Comparison of ENCODE assay signal across 15 cellular contexts in genomic region chr15:70165811-70166284, GRCh38.
DNase-seq lines count a peak whose midpoint lies in the region; ATAC-seq, FAIRE-seq and TF ChIP-seq lines count a peak whose summit lies in the region.
"Had no signal": no experiment of that assay in that cellular context is flagged by ENCODE, and none has a peak within 500 bp of the region (broad histone marks: within the 10 kb centered on the region; RNA-seq: fewer than 3 reads in every experiment).

No MANE protein-coding gene starts in this region.

- H2BK12ac ChIP-seq in mesenchymal stem cell (ENCODE audit: low read length in 2 of 2): peak overlapping the region; percentile 6 to 27

- FAIRE-seq in endothelial cell of umbilical vein (lab: Jason Lieb, UNC): no peak
- FAIRE-seq: HTR-8/SVneo had no signal

- H3K4me1 ChIP-seq in endothelial cell of umbilical vein (ENCODE audit: control insufficient read depth, extremely low read depth, insufficient read depth, low read length): no peaks in the 10 kb centered on the region
- peaks cover 15% of the 10 kb centered on the region for H3K4me1 ChIP-seq in mesenchymal stem cell (ENCODE audit: control insufficient read depth, insufficient read depth, low read depth, low read length)
- peaks cover 39% of the 10 kb centered on the region for H3K4me1 ChIP-seq in stomach smooth muscle (ENCODE audit: control insufficient read depth, insufficient read depth, low read length)

- H3K27ac Mint-ChIP-seq in activated CD4-positive, alpha-beta T cell treated with anti-CD3 and anti-CD28 coated beads, Interleukin-2, amount 10 ng/mL, durations not matched to agents 7 days and 5 days: no peak overlapping the region
- H3K27ac Mint-ChIP-seq: activated CD8-positive, alpha-beta T cell treated with anti-CD3 and anti-CD28 coated beads for 36 hours; activated naive CD4-positive, alpha-beta T cell treated with anti-CD3 and anti-CD28 coated beads, Interleukin-2, amount 50 U/mL, for 24 hours; CD4-positive, alpha-beta T cell; stimulated activated effector memory CD8-positive, alpha-beta T cell treated with anti-CD3 and anti-CD28 coated beads, Interleukin-12 subunit alpha, Interleukin-12 subunit beta, amount 100 ng/mL, for 72 hours had no signal

- no peak overlapping the region for H4K8ac ChIP-seq in mesenchymal stem cell (ENCODE audit: low read length)

- no peak for TF ChIP-seq POLR2A in endothelial cell of umbilical vein (IDR thresholded peaks at IDR 0.05; ENCODE audit: low read depth, low read length)

- H3K4me3 Mint-ChIP-seq in activated CD4-positive, alpha-beta T cell treated with anti-CD3 and anti-CD28 coated beads, Interleukin-2, amount 10 ng/mL, durations not matched to agents 7 days and 5 days: no peak overlapping the region
- H3K4me3 Mint-ChIP-seq: activated CD8-positive, alpha-beta T cell treated with anti-CD3 and anti-CD28 coated beads for 36 hours; activated naive CD4-positive, alpha-beta T cell treated with anti-CD3 and anti-CD28 coated beads, Interleukin-2, amount 50 U/mL, for 24 hours; CD4-positive, alpha-beta T cell; stimulated activated effector memory CD8-positive, alpha-beta T cell treated with anti-CD3 and anti-CD28 coated beads, Interleukin-12 subunit alpha, Interleukin-12 subunit beta, amount 100 ng/mL, for 72 hours had no signal

- no peak overlapping the region for H3K14ac ChIP-seq in mesenchymal stem cell (ENCODE audit: low read length in 2 of 2)

- no peaks in the 10 kb centered on the region for H3K4me1 Mint-ChIP-seq in activated CD4-positive, alpha-beta T cell treated with anti-CD3 and anti-CD28 coated beads, Interleukin-2, amount 10 ng/mL, durations not matched to agents 7 days and 5 days
- H3K4me1 Mint-ChIP-seq: activated naive CD4-positive, alpha-beta T cell treated with anti-CD3 and anti-CD28 coated beads, Interleukin-2, amount 50 U/mL, for 24 hours had no signal

- peak overlapping the region; percentile 40 for H2BK120ac ChIP-seq in mesenchymal stem cell (ENCODE audit: low read depth, low read length)

- H3K36me3 Mint-ChIP-seq in activated CD4-positive, alpha-beta T cell treated with anti-CD3 and anti-CD28 coated beads, Interleukin-2, amount 10 ng/mL, durations not matched to agents 7 days and 5 days (ENCODE audit: low read depth): no peaks in the 10 kb centered on the region
- H3K36me3 Mint-ChIP-seq: activated naive CD4-positive, alpha-beta T cell treated with anti-CD3 and anti-CD28 coated beads, Interleukin-2, amount 50 U/mL, for 24 hours; stimulated activated effector memory CD8-positive, alpha-beta T cell treated with anti-CD3 and anti-CD28 coated beads, Interleukin-12 subunit alpha, Interleukin-12 subunit beta, amount 100 ng/mL, for 72 hours had no signal

- no peak overlapping the region for H2BK5ac ChIP-seq in mesenchymal stem cell (ENCODE audit: low read depth, low read length, poor library complexity, severe bottlenecking)

- H3K4me2 ChIP-seq in endothelial cell of umbilical vein (ENCODE audit: insufficient read depth, low read length) (no peak overlapping the region), mesenchymal stem cell (ENCODE audit: low read length, poor library complexity, severe bottlenecking) (no peak overlapping the region)

- CTCF ChIA-PET in endothelial cell of umbilical vein (lab: Charles Lee): interaction anchor here (2.1 kb wide), 1 partner anchor 10 kb away, joined by 4 read pairs; no protein-coding TSS in a partner anchor
- CTCF ChIA-PET in activated CD4-positive, alpha-beta T cell treated with anti-CD3 and anti-CD28 coated beads, Interleukin-2, amount 10 ng/mL, durations not matched to agents 7 days and 5 days (lab: Charles Lee): no interaction called here

- H2AK5ac ChIP-seq in mesenchymal stem cell (ENCODE audit: low read length, severe bottlenecking): no peak overlapping the region

- no peaks in the 10 kb centered on the region for H3K9me3 Mint-ChIP-seq in activated CD4-positive, alpha-beta T cell treated with anti-CD3 and anti-CD28 coated beads, Interleukin-2, amount 10 ng/mL, durations not matched to agents 7 days and 5 days
- H3K9me3 Mint-ChIP-seq: activated CD8-positive, alpha-beta T cell treated with anti-CD3 and anti-CD28 coated beads for 36 hours; activated naive CD4-positive, alpha-beta T cell treated with anti-CD3 and anti-CD28 coated beads, Interleukin-2, amount 50 U/mL, for 24 hours; CD4-positive, alpha-beta T cell; stimulated activated effector memory CD8-positive, alpha-beta T cell treated with anti-CD3 and anti-CD28 coated beads, Interleukin-12 subunit alpha, Interleukin-12 subunit beta, amount 100 ng/mL, for 72 hours had no signal

- WGBS in mesenchymal stem cell: 19% methylated on average over 9 of the region's 9 CpGs

- no peak for ATAC-seq in GM21737 (IDR thresholded peaks at IDR 0.05; ENCODE audit: unreplicated experiment)
- ATAC-seq: activated CD8-positive, alpha-beta T cell treated with anti-CD3 and anti-CD28 coated beads for 36 hours; stimulated activated effector memory CD8-positive, alpha-beta T cell treated with anti-CD3 and anti-CD28 coated beads, Interleukin-12 subunit alpha, Interleukin-12 subunit beta, amount 100 ng/mL, for 72 hours had no signal

- H3K9ac ChIP-seq in endothelial cell of umbilical vein (replicated peaks; ENCODE audit: extremely low read depth, insufficient read depth, low read length) (no peak overlapping the region), mesenchymal stem cell (ENCODE audit: low read length) (no peak overlapping the region), stomach smooth muscle (ENCODE audit: low read length in 2 of 2) (no peak overlapping the region)

- no peaks in the 10 kb centered on the region for H3K36me3 ChIP-seq in endothelial cell of umbilical vein (ENCODE audit: control insufficient read depth in 2 of 2, extremely low read depth in 1 of 2, insufficient read depth in 2 of 2, low read length in 2 of 2)
- no peaks in the 10 kb centered on the region for H3K36me3 ChIP-seq in mesenchymal stem cell (ENCODE audit: control insufficient read depth in 1 of 2, insufficient read depth in 2 of 2, low read depth in 1 of 2, low read length in 2 of 2)
- H3K36me3 ChIP-seq in stomach smooth muscle (ENCODE audit: control insufficient read depth in 2 of 2, insufficient read depth in 2 of 2, low read length in 2 of 2): no peaks in the 10 kb centered on the region

- peak; percentile 69 for DNase-seq in RPMI8226
- DNase-seq in endothelial cell of umbilical vein (ENCODE audit: low read depth, low spot score): peak; percentile 46
- DNase-seq in mesenchymal stem cell: peak; percentile 45
- DNase-seq in SIG-M5 treated with dmso at 0.1 percent for 504 hours (lab: John Stamatoyannopoulos, UW; ENCODE audit: unreplicated experiment): no peak
- no peak for DNase-seq in activated CD4-positive, alpha-beta T cell treated with anti-CD3 and anti-CD28 coated beads, Interleukin-2, amount 10 ng/mL, durations not matched to agents 7 days and 5 days
- DNase-seq: activated CD8-positive, alpha-beta T cell treated with anti-CD3 and anti-CD28 coated beads for 36 hours; CD4-positive, alpha-beta T cell; GOT3; head of caudate nucleus had no signal

- H4K20me1 ChIP-seq in endothelial cell of umbilical vein (replicated peaks; ENCODE audit: control insufficient read depth, extremely low read depth, insufficient read depth, low read length): no peaks in the 10 kb centered on the region

- POLR2A ChIA-PET in endothelial cell of umbilical vein (lab: Charles Lee): no interaction called here
- POLR2A ChIA-PET in activated CD4-positive, alpha-beta T cell treated with anti-CD3 and anti-CD28 coated beads, Interleukin-2, amount 10 ng/mL, durations not matched to agents 7 days and 5 days (lab: Charles Lee): no interaction called here

- H3K79me2 ChIP-seq in endothelial cell of umbilical vein (ENCODE audit: control insufficient read depth, insufficient read depth, low read length): no peaks in the 10 kb centered on the region

- TF ChIP-seq CTCF in endothelial cell of umbilical vein (IDR thresholded peaks at IDR 0.05; ENCODE audit: extremely low read depth in 1 of 2, insufficient read depth in 1 of 2, low read depth in 1 of 2, low read length in 2 of 2): no peak

- no TSS peak for BruUV-seq in endothelial cell of umbilical vein (replicated peaks; lab: Mats Ljungman, UMichigan)

- no peak overlapping the region for H3K4me3 ChIP-seq in endothelial cell of umbilical vein (replicated peaks in 1 of 3; ENCODE audit: insufficient read depth in 1 of 3, low read depth in 1 of 3, low read length in 3 of 3)
- H3K4me3 ChIP-seq in mesenchymal stem cell (ENCODE audit: insufficient read depth in 1 of 2, low read depth in 1 of 2, low read length in 2 of 2): no peak overlapping the region
- peak overlapping the region in 1 of 2 donors; percentile 29 for H3K4me3 ChIP-seq in stomach smooth muscle (ENCODE audit: low read length in 2 of 2)
- H3K4me3 ChIP-seq: dorsolateral prefrontal cortex had no signal

- no peak overlapping the region for H2AFZ ChIP-seq in endothelial cell of umbilical vein (ENCODE audit: low read depth, low read length)
- H2AFZ ChIP-seq in mesenchymal stem cell (ENCODE audit: low read depth, low read length): no peak overlapping the region

- no peak overlapping the region for H4K91ac ChIP-seq in mesenchymal stem cell (ENCODE audit: low read length)

- no peaks in the 10 kb centered on the region for H3K9me3 ChIP-seq in endothelial cell of umbilical vein (replicated peaks; ENCODE audit: control insufficient read depth, insufficient read depth, low read length)
- H3K9me3 ChIP-seq in mesenchymal stem cell (ENCODE audit: control insufficient read depth, low read length): peaks cover 5% of the 10 kb centered on the region
- H3K9me3 ChIP-seq in stomach smooth muscle (ENCODE audit: control insufficient read depth in 2 of 2, low read length in 2 of 2): peaks cover 0 to 4% of the 10 kb centered on the region in 2 donors

- dilution Hi-C loops in endothelial cell of umbilical vein (cut with MboI; ENCODE audit: extremely low pct_ligation_motif_present, low sequenced_read_pairs): no loop called here

- intact Hi-C loops in endothelial cell of umbilical vein (cut with micrococcal nuclease): no loop called here

- H3K9me1 ChIP-seq in endothelial cell of umbilical vein (replicated peaks; ENCODE audit: control insufficient read depth, extremely low read depth, insufficient read depth, low read length): no peaks in the 10 kb centered on the region

- H2BK15ac ChIP-seq in mesenchymal stem cell (ENCODE audit: low read depth, poor library complexity, severe bottlenecking): peak overlapping the region; percentile 21

- H3K27ac ChIP-seq in endothelial cell of umbilical vein (ENCODE audit: insufficient read depth, low read depth, low read length) (no peak overlapping the region), mesenchymal stem cell (ENCODE audit: low read length, poor library complexity, severe bottlenecking) (no peak overlapping the region), stomach smooth muscle (ENCODE audit: low read length) (peak overlapping the region; percentile 46)

- no peaks in the 10 kb centered on the region for H3K27me3 Mint-ChIP-seq in activated CD4-positive, alpha-beta T cell treated with anti-CD3 and anti-CD28 coated beads, Interleukin-2, amount 10 ng/mL, durations not matched to agents 7 days and 5 days
- H3K27me3 Mint-ChIP-seq: activated CD8-positive, alpha-beta T cell treated with anti-CD3 and anti-CD28 coated beads for 36 hours; activated naive CD4-positive, alpha-beta T cell treated with anti-CD3 and anti-CD28 coated beads, Interleukin-2, amount 50 U/mL, for 24 hours; CD4-positive, alpha-beta T cell had no signal

- no peaks in the 10 kb centered on the region for H3K79me1 ChIP-seq in mesenchymal stem cell (replicated peaks; ENCODE audit: low read length, poor library complexity, severe bottlenecking)

- H3K4ac ChIP-seq in mesenchymal stem cell (ENCODE audit: low read depth in 1 of 2, low read length in 2 of 2): no peak overlapping the region

- H3K27me3 ChIP-seq in endothelial cell of umbilical vein (ENCODE audit: control insufficient read depth in 2 of 2, insufficient read depth in 2 of 2, low read length in 2 of 2) (peaks cover 0 to 3% of the 10 kb centered on the region in 2 experiments), mesenchymal stem cell (ENCODE audit: control insufficient read depth in 1 of 2, insufficient read depth in 1 of 2, low read length in 2 of 2) (peaks cover 11 to 26% of the 10 kb centered on the region in 2 experiments), stomach smooth muscle (ENCODE audit: control insufficient read depth in 1 of 2, insufficient read depth in 2 of 2, low read length in 2 of 2) (no peaks in the 10 kb centered on the region)

- H3K18ac ChIP-seq in mesenchymal stem cell (ENCODE audit: low read depth in 1 of 2, low read length in 2 of 2): peak overlapping the region; percentile 16 to 90

- no peak overlapping the region for H3K23ac ChIP-seq in mesenchymal stem cell (ENCODE audit: low read length in 2 of 2)

Comparison
In these comparisons a context has a peak if more than half of its experiments do, and no peak if none do; other contexts are left out.
1. DNase-seq: peak in RPMI8226 (single experiment), endothelial cell of umbilical vein (single experiment) and mesenchymal stem cell (single experiment); none in SIG-M5 treated with dmso at 0.1 percent for 504 hours (single experiment) and activated CD4-positive, alpha-beta T cell treated with anti-CD3 and anti-CD28 coated beads, Interleukin-2, amount 10 ng/mL, durations not matched to agents 7 days and 5 days (single experiment).